Comparison of ENCODE assay signal across 12 cellular contexts in the genomic region with DNA sequence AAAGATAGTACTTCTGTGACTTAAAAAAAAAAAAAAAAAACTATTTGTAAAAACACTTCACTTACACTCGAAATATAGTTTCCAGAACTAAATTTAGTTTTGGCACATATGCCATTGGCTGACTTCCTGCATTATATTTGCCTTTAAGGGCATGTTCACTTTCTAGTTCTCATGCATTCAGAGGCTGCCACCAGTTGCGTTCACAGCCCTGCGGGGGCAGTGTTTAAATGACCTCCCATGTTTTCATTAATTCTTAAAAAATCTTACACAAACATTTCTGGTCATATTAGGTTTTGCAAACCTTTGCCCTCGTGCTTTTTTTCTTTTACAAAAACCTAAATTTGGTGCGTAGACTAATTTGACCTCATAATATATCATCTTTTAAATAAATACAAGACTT. TPM values are rescaled to one million over a fixed set of nuclear protein-coding genes. Genes with fewer than 3 reads are reported as not detected.
DNase-seq lines count a peak whose midpoint lies in the region; ATAC-seq, FAIRE-seq and TF ChIP-seq lines count a peak whose summit lies in the region.
"Had no signal": no experiment of that assay in that cellular context is flagged by ENCODE, and none has a peak within 500 bp of the region (broad histone marks: within the 10 kb centered on the region; RNA-seq: fewer than 3 reads in every experiment).

No MANE protein-coding gene starts in this region.

- H3K36me3 Mint-ChIP-seq in astrocyte (ENCODE audit: low read depth, unreplicated experiment), result no peaks in the 10 kb centered on the region
- H3K36me3 Mint-ChIP-seq: CD8-positive, alpha-beta memory T cell; naive thymus-derived CD4-positive, alpha-beta T cell had no signal

- no peak overlapping the region for H3K4me3 Mint-ChIP-seq in astrocyte (ENCODE audit: unreplicated experiment)
- H3K4me3 Mint-ChIP-seq: CD8-positive, alpha-beta memory T cell; naive thymus-derived CD4-positive, alpha-beta T cell had no signal

- no peaks in the 10 kb centered on the region for H3K36me3 ChIP-seq in BJ (ENCODE audit: control insufficient read depth, insufficient read depth, low read length)
- H3K36me3 ChIP-seq in H7 (replicated peaks; ENCODE audit: control insufficient read depth, insufficient read depth, low read length), result no peaks in the 10 kb centered on the region
- no peaks in the 10 kb centered on the region for H3K36me3 ChIP-seq in astrocyte (ENCODE audit: insufficient read depth, low read length)
- H3K36me3 ChIP-seq in right lobe of liver, result no peaks in the 10 kb centered on the region

- intact Hi-C loops in right lobe of liver (cut with DNase I), result no loop called here

- H4K20me1 ChIP-seq in astrocyte (ENCODE audit: insufficient read depth, low read length), result no peaks in the 10 kb centered on the region

- no peak for TF ChIP-seq POLR2A in right lobe of liver (IDR thresholded peaks at IDR 0.05)

- no peaks in the 10 kb centered on the region for H3K79me2 ChIP-seq in astrocyte (ENCODE audit: insufficient read depth, low read length)

- no peak overlapping the region for H2AFZ ChIP-seq in astrocyte (ENCODE audit: low read depth, low read length)
- H2AFZ ChIP-seq: PC-9 had no signal

- peaks cover 3% of the 10 kb centered on the region for H3K9me3 Mint-ChIP-seq in astrocyte (ENCODE audit: unreplicated experiment)

- H3K4me3 ChIP-seq in BJ (ENCODE audit: low read depth, low read length) (no peak overlapping the region), H7 (ENCODE audit: insufficient read depth, low read depth, low read length) (no peak overlapping the region), astrocyte (ENCODE audit: insufficient read depth, low read depth, low read length) (no peak overlapping the region), right lobe of liver (no peak overlapping the region)
- H3K4me3 ChIP-seq: PC-9 had no signal

- FAIRE-seq in astrocyte (lab: Jason Lieb, UNC), result no peak

- peak; percentile 26; the same call in 1 of the 2 replicates for TF ChIP-seq CTCF in BJ (IDR thresholded peaks at IDR 0.05; ENCODE audit: insufficient read depth, low read depth, low read length)
- peak; percentile 19 for TF ChIP-seq CTCF in astrocyte (IDR thresholded peaks at IDR 0.05; ENCODE audit: insufficient read depth, low read depth, low read length)
- peak in 3 of 4 donors; percentile 22 to 24 (median 24) for TF ChIP-seq CTCF in right lobe of liver (IDR thresholded peaks at IDR 0.05)

- no peaks in the 10 kb centered on the region for H3K9me3 ChIP-seq in astrocyte (ENCODE audit: insufficient read depth, low read depth, low read length)
- H3K9me3 ChIP-seq in right lobe of liver, result no peaks in the 10 kb centered on the region

- H3K9ac ChIP-seq in astrocyte (ENCODE audit: low read length), result no peak overlapping the region

- DNase-seq in BJ (ENCODE audit: low read depth) (no peak), H7 (peak; percentile 26), astrocyte (ENCODE audit: low read depth) (no peak), right lobe of liver (no peak), foreskin melanocyte (no peak), NCI-H69 (lab: John Stamatoyannopoulos, UW) (no peak)
- no peak for DNase-seq in stimulated activated CD4-positive, alpha-beta T cell treated with anti-CD3 and anti-CD28 coated beads, Interleukin-12 subunit alpha, Interleukin-12 subunit beta, amount 100 ng/mL, for 4 hours
- DNase-seq: CD8-positive, alpha-beta memory T cell; naive thymus-derived CD4-positive, alpha-beta T cell; NCI-H1048; PC-9 had no signal

- POLR2A ChIA-PET in BJ (lab: Charles Lee), result no interaction called here

- CTCF ChIA-PET in BJ (lab: Yijun Ruan, JAX), result interaction anchor here (0.6 kb wide), 1 partner anchor 1016 kb away, joined by 3 read pairs; no protein-coding TSS in a partner anchor

- H3K27ac Mint-ChIP-seq in astrocyte (ENCODE audit: unreplicated experiment), result no peak overlapping the region
- H3K27ac Mint-ChIP-seq: CD8-positive, alpha-beta memory T cell; naive thymus-derived CD4-positive, alpha-beta T cell had no signal

- H3K4me2 ChIP-seq in astrocyte (ENCODE audit: low read length), result no peak overlapping the region
- H3K4me2 ChIP-seq: PC-9 had no signal

- WGBS in right lobe of liver (ENCODE audit: insufficient coverage, low coverage, low lambda C conversion rate, missing lambda C conversion rate), result 27% methylated on average over 5 of the region's 5 CpGs

- ATAC-seq in right lobe of liver, result no peak
- ATAC-seq in GM18519 (IDR thresholded peaks at IDR 0.05; ENCODE audit: low FRiP score, unreplicated experiment), result no peak
- ATAC-seq: naive thymus-derived CD4-positive, alpha-beta T cell had no signal

- no peaks in the 10 kb centered on the region for H3K4me1 Mint-ChIP-seq in astrocyte (ENCODE audit: low read depth, unreplicated experiment)
- H3K4me1 Mint-ChIP-seq: CD8-positive, alpha-beta memory T cell; naive thymus-derived CD4-positive, alpha-beta T cell had no signal

- no peaks in the 10 kb centered on the region for H3K4me1 ChIP-seq in astrocyte (ENCODE audit: insufficient read depth, low read length)
- H3K4me1 ChIP-seq in right lobe of liver, result no peaks in the 10 kb centered on the region

- no peak overlapping the region for H3K27ac ChIP-seq in astrocyte (ENCODE audit: low read depth, low read length)
- H3K27ac ChIP-seq in right lobe of liver, result no peak overlapping the region
- H3K27ac ChIP-seq: PC-9 had no signal

- H3K27me3 ChIP-seq in BJ (ENCODE audit: control insufficient read depth, insufficient read depth, low read length), result no peaks in the 10 kb centered on the region
- no peaks in the 10 kb centered on the region for H3K27me3 ChIP-seq in H7 (ENCODE audit: control insufficient read depth, insufficient read depth, low read length)
- H3K27me3 ChIP-seq in astrocyte (ENCODE audit: insufficient read depth, low read length), result no peaks in the 10 kb centered on the region
- H3K27me3 ChIP-seq in right lobe of liver, result no peaks in the 10 kb centered on the region

- peaks cover 7% of the 10 kb centered on the region for H3K27me3 Mint-ChIP-seq in astrocyte (ENCODE audit: low read depth, unreplicated experiment)

RNA-seq across cellular contexts. Expression of gene ARHGAP6, which starts 12.5 kb away (rescaled TPM):
- 1.0 and 1.3 TPM in 2 replicates for polyA plus RNA-seq in BJ (2011; rRNA removed)
- 1.7 and 1.8 TPM in 2 replicates for polyA minus RNA-seq in BJ (2011; rRNA and poly(A)+ RNA removed)
- 1.7 and 2.0 TPM in 2 replicates for total RNA-seq in H7 (2014; rRNA removed; shearing (Covaris generic))
- total RNA-seq in astrocyte (0.22 and 0.30 TPM in 2 replicates), right lobe of liver (1 to 10 TPM in 1 of 6 experiments, under 1 TPM in 5; 0.38 to 1.2 (median 0.78) TPM)
- total RNA-seq: CD8-positive, alpha-beta memory T cell; PC-9 had no signal
- polyA plus RNA-seq: CD8-positive, alpha-beta memory T cell; naive thymus-derived CD4-positive, alpha-beta T cell had no signal
